In genomic region chr22:24008381-24009226, GRCh38 we compare ENCODE assay signal across 26 cellular contexts. TPM values are rescaled to one million over a fixed set of nuclear protein-coding genes. Genes with fewer than 3 reads are reported as not detected.
"Had no signal": no experiment of that assay in that cellular context is flagged by ENCODE, and none has a peak within 500 bp of the region (broad histone marks: within the 10 kb centered on the region; RNA-seq: fewer than 3 reads in every experiment).

No MANE protein-coding gene starts in this region.

- H3K4me1 ChIP-seq: colonic mucosa had no signal

- H3K9me3 Mint-ChIP-seq: activated CD4-positive, alpha-beta memory T cell treated with anti-CD3 and anti-CD28 coated beads, Interleukin-2, amount 10 ng/mL, durations not matched to agents 7 days and 5 days; activated naive CD4-positive, alpha-beta T cell treated with anti-CD3 and anti-CD28 coated beads for 36 hours; activated T-cell treated with anti-CD3 and anti-CD28 coated beads, Interleukin-2, amount 50 U/mL, for 72 hours; effector memory CD8-positive, alpha-beta T cell; nephron; stimulated activated memory B cell treated with anti-CD40 and anti-IgM and Interleukin-4, amounts not matched to agents 10 μg/mL and 1 μg/mL and 100 μg/mL, for 72 hours had no signal

- ATAC-seq: activated CD4-positive, alpha-beta T cell treated with anti-CD3 and anti-CD28 coated beads for 36 hours; activated T-cell treated with anti-CD3 and anti-CD28 coated beads, Interleukin-2, amount 50 U/mL, for 72 hours; effector memory CD8-positive, alpha-beta T cell; esophagus mucosa; left ventricle myocardium superior; sciatic nerve; stimulated activated memory B cell treated with anti-CD40 and anti-IgM and Interleukin-4, amounts not matched to agents 10 μg/mL and 1 μg/mL and 100 μg/mL, for 72 hours had no signal

- H3K27me3 ChIP-seq: colonic mucosa, dorsolateral prefrontal cortex, testis, vagina had no signal

- H3K9me3 ChIP-seq: colonic mucosa, testis, vagina had no signal

- DNase-seq: activated CD4-positive, alpha-beta memory T cell treated with anti-CD3 and anti-CD28 coated beads, Interleukin-2, amount 10 ng/mL, durations not matched to agents 7 days and 5 days; activated CD4-positive, alpha-beta T cell treated with anti-CD3 and anti-CD28 coated beads for 36 hours; activated effector memory CD4-positive, alpha-beta T cell treated with Interleukin-2 at 50 U/mL for 16 hours; activated naive CD4-positive, alpha-beta T cell treated with anti-CD3 and anti-CD28 coated beads for 36 hours; activated naive CD8-positive, alpha-beta T cell treated with anti-CD3 and anti-CD28 coated beads, Interleukin-2, amount 10 ng/mL, durations not matched to agents 7 days and 5 days; activated T-cell treated with anti-CD3 and anti-CD28 coated beads, Interleukin-2, amount 50 U/mL, for 72 hours; amniotic stem cell; colonic mucosa; dorsolateral prefrontal cortex; effector memory CD8-positive, alpha-beta T cell; hypothalamus; left ventricle myocardium superior; mammary epithelial cell; midbrain; occipital lobe; stimulated activated CD4-positive, alpha-beta T cell treated with anti-CD3 and anti-CD28 coated beads, Interleukin-15, amount 100 ng/mL, for 24 hours; T-helper 1 cell; testis had no signal

- H3K27me3 Mint-ChIP-seq: activated CD4-positive, alpha-beta memory T cell treated with anti-CD3 and anti-CD28 coated beads, Interleukin-2, amount 10 ng/mL, durations not matched to agents 7 days and 5 days; activated CD4-positive, alpha-beta T cell treated with anti-CD3 and anti-CD28 coated beads for 36 hours; activated naive CD8-positive, alpha-beta T cell treated with anti-CD3 and anti-CD28 coated beads, Interleukin-2, amount 10 ng/mL, durations not matched to agents 7 days and 5 days; effector memory CD8-positive, alpha-beta T cell had no signal

- H3K36me3 ChIP-seq: colonic mucosa, vagina had no signal

- H3K4me3 ChIP-seq: colonic mucosa, dorsolateral prefrontal cortex, testis, vagina had no signal

- H3K4me3 Mint-ChIP-seq: activated CD4-positive, alpha-beta memory T cell treated with anti-CD3 and anti-CD28 coated beads, Interleukin-2, amount 10 ng/mL, durations not matched to agents 7 days and 5 days; activated CD4-positive, alpha-beta T cell treated with anti-CD3 and anti-CD28 coated beads for 36 hours; activated naive CD4-positive, alpha-beta T cell treated with anti-CD3 and anti-CD28 coated beads for 36 hours; activated naive CD8-positive, alpha-beta T cell treated with anti-CD3 and anti-CD28 coated beads, Interleukin-2, amount 10 ng/mL, durations not matched to agents 7 days and 5 days; activated T-cell treated with anti-CD3 and anti-CD28 coated beads, Interleukin-2, amount 50 U/mL, for 72 hours; effector memory CD8-positive, alpha-beta T cell; stimulated activated memory B cell treated with anti-CD40 and anti-IgM and Interleukin-4, amounts not matched to agents 10 μg/mL and 1 μg/mL and 100 μg/mL, for 72 hours had no signal

- H3K27ac ChIP-seq: colonic mucosa, dorsolateral prefrontal cortex, testis, vagina had no signal

- H3K27ac Mint-ChIP-seq: activated CD4-positive, alpha-beta memory T cell treated with anti-CD3 and anti-CD28 coated beads, Interleukin-2, amount 10 ng/mL, durations not matched to agents 7 days and 5 days; activated CD4-positive, alpha-beta T cell treated with anti-CD3 and anti-CD28 coated beads for 36 hours; activated naive CD4-positive, alpha-beta T cell treated with anti-CD3 and anti-CD28 coated beads for 36 hours; activated naive CD8-positive, alpha-beta T cell treated with anti-CD3 and anti-CD28 coated beads, Interleukin-2, amount 10 ng/mL, durations not matched to agents 7 days and 5 days; activated T-cell treated with anti-CD3 and anti-CD28 coated beads, Interleukin-2, amount 50 U/mL, for 72 hours; effector memory CD8-positive, alpha-beta T cell; nephron; stimulated activated memory B cell treated with anti-CD40 and anti-IgM and Interleukin-4, amounts not matched to agents 10 μg/mL and 1 μg/mL and 100 μg/mL, for 72 hours had no signal

- H3K36me3 Mint-ChIP-seq: stimulated activated memory B cell treated with anti-CD40 and anti-IgM and Interleukin-4, amounts not matched to agents 10 μg/mL and 1 μg/mL and 100 μg/mL, for 72 hours had no signal

RNA-seq across cellular contexts. Expression of gene GSTT4, which starts 3.4 kb away (rescaled TPM):
- total RNA-seq: activated CD4-positive, alpha-beta memory T cell treated with anti-CD3 and anti-CD28 coated beads, Interleukin-2, amount 10 ng/mL, durations not matched to agents 7 days and 5 days; activated CD4-positive, alpha-beta T cell treated with anti-CD3 and anti-CD28 coated beads for 36 hours; activated naive CD4-positive, alpha-beta T cell treated with anti-CD3 and anti-CD28 coated beads for 36 hours; activated naive CD8-positive, alpha-beta T cell treated with anti-CD3 and anti-CD28 coated beads, Interleukin-2, amount 10 ng/mL, durations not matched to agents 7 days and 5 days; activated T-cell treated with anti-CD3 and anti-CD28 coated beads, Interleukin-2, amount 50 U/mL, for 72 hours; bronchial epithelial cell; colonic mucosa; endothelial cell of umbilical vein; esophagus mucosa; frontal cortex; left ventricle myocardium superior; mammary epithelial cell; occipital lobe; sciatic nerve; vagina had no signal

RNA-seq across cellular contexts. Expression of gene GSTT2, which starts 28.7 kb away (rescaled TPM):
- total RNA-seq: activated CD4-positive, alpha-beta memory T cell treated with anti-CD3 and anti-CD28 coated beads, Interleukin-2, amount 10 ng/mL, durations not matched to agents 7 days and 5 days; activated CD4-positive, alpha-beta T cell treated with anti-CD3 and anti-CD28 coated beads for 36 hours; activated naive CD4-positive, alpha-beta T cell treated with anti-CD3 and anti-CD28 coated beads for 36 hours; activated naive CD8-positive, alpha-beta T cell treated with anti-CD3 and anti-CD28 coated beads, Interleukin-2, amount 10 ng/mL, durations not matched to agents 7 days and 5 days; activated T-cell treated with anti-CD3 and anti-CD28 coated beads, Interleukin-2, amount 50 U/mL, for 72 hours; bronchial epithelial cell; colonic mucosa; endothelial cell of umbilical vein; occipital lobe; sciatic nerve; vagina had no signal

RNA-seq across cellular contexts. Expression of gene DDTL, which starts 41.9 kb away (rescaled TPM):
- total RNA-seq: activated naive CD8-positive, alpha-beta T cell treated with anti-CD3 and anti-CD28 coated beads, Interleukin-2, amount 10 ng/mL, durations not matched to agents 7 days and 5 days; vagina had no signal
